Comparison of ENCODE assay signal across 9 cellular contexts in genomic region chr22:39808087-39808486, GRCh38.
DNase-seq lines count a peak whose midpoint lies in the region; ATAC-seq and TF ChIP-seq lines count a peak whose summit lies in the region.
"Had no signal": no experiment of that assay in that cellular context is flagged by ENCODE, and none has a peak within 500 bp of the region (broad histone marks: within the 10 kb centered on the region; RNA-seq: fewer than 3 reads in every experiment).

No MANE protein-coding gene starts in this region.

- H3K4me3 ChIP-seq in PC-3 (ENCODE audit: low read length): no peak overlapping the region

- H3K4me1 Mint-ChIP-seq in activated CD4-positive, alpha-beta T cell treated with anti-CD3 and anti-CD28 coated beads for 36 hours: peaks cover 30% of the 10 kb centered on the region
- peaks cover 31% of the 10 kb centered on the region for H3K4me1 Mint-ChIP-seq in activated CD4-positive, alpha-beta T cell treated with anti-CD3 and anti-CD28 coated beads, Interleukin-2, amount 10 ng/mL, durations not matched to agents 7 days and 5 days

- no peaks in the 10 kb centered on the region for H4K20me1 ChIP-seq in PC-3 (ENCODE audit: low read length)

- H3K4me1 ChIP-seq in PC-3 (ENCODE audit: insufficient read depth, low read length): no peaks in the 10 kb centered on the region

- H3K4me2 ChIP-seq in PC-3 (ENCODE audit: low read length): no peak overlapping the region

- ATAC-seq in activated CD4-positive, alpha-beta T cell treated with anti-CD3 and anti-CD28 coated beads for 36 hours: peak; percentile 30
- no peak for ATAC-seq in PC-3
- no peak for ATAC-seq in HG03354 (IDR thresholded peaks at IDR 0.05; ENCODE audit: poor library complexity, severe bottlenecking, unreplicated experiment)

- H3K9me3 ChIP-seq in PC-3 (ENCODE audit: low read length): no peaks in the 10 kb centered on the region

- no peaks in the 10 kb centered on the region for H3K36me3 Mint-ChIP-seq in activated CD4-positive, alpha-beta T cell treated with anti-CD3 and anti-CD28 coated beads for 36 hours (ENCODE audit: low read depth)
- no peaks in the 10 kb centered on the region for H3K36me3 Mint-ChIP-seq in activated CD4-positive, alpha-beta T cell treated with anti-CD3 and anti-CD28 coated beads, Interleukin-2, amount 10 ng/mL, durations not matched to agents 7 days and 5 days (ENCODE audit: low read depth)
- H3K36me3 Mint-ChIP-seq: CD8-positive, alpha-beta memory T cell had no signal

- no TSS peak for BruUV-seq in PC-3 (replicated peaks; lab: Mats Ljungman, UMichigan)

- H3K9me2 ChIP-seq in PC-3 (replicated peaks; ENCODE audit: low read length): no peaks in the 10 kb centered on the region

- H3K27me3 ChIP-seq in PC-3 (ENCODE audit: low read length): peaks cover 59% of the 10 kb centered on the region

- H3K4me3 Mint-ChIP-seq in activated CD4-positive, alpha-beta T cell treated with anti-CD3 and anti-CD28 coated beads for 36 hours: no peak overlapping the region
- H3K4me3 Mint-ChIP-seq in activated CD4-positive, alpha-beta T cell treated with anti-CD3 and anti-CD28 coated beads, Interleukin-2, amount 10 ng/mL, durations not matched to agents 7 days and 5 days: no peak overlapping the region
- H3K4me3 Mint-ChIP-seq: CD8-positive, alpha-beta memory T cell had no signal

- POLR2A ChIA-PET in activated CD4-positive, alpha-beta T cell treated with anti-CD3 and anti-CD28 coated beads for 36 hours (lab: Charles Lee): no interaction called here
- POLR2A ChIA-PET in activated CD4-positive, alpha-beta T cell treated with anti-CD3 and anti-CD28 coated beads, Interleukin-2, amount 10 ng/mL, durations not matched to agents 7 days and 5 days (lab: Charles Lee): no interaction called here
- POLR2A ChIA-PET in PC-3 (lab: Charles Lee; ENCODE audit: unreplicated experiment): no interaction called here

- H3K36me3 ChIP-seq in PC-3 (ENCODE audit: low read depth, low read length): no peaks in the 10 kb centered on the region; the same call in 1 of the 2 replicates

- H3K9ac ChIP-seq in PC-3 (ENCODE audit: low read length): no peak overlapping the region

- H2AFZ ChIP-seq in PC-3 (ENCODE audit: low read length): no peak overlapping the region

- peak; percentile 62 for DNase-seq in activated CD4-positive, alpha-beta T cell treated with anti-CD3 and anti-CD28 coated beads for 36 hours
- no peak for DNase-seq in activated CD4-positive, alpha-beta T cell treated with anti-CD3 and anti-CD28 coated beads, Interleukin-2, amount 10 ng/mL, durations not matched to agents 7 days and 5 days
- DNase-seq in PC-3 (peak; percentile 41), erythroblast (lab: John Stamatoyannopoulos, UW) (peak; percentile 60 to 68), NCI-H2107 (lab: John Stamatoyannopoulos, UW) (no peak), hepatic stellate cell (ENCODE audit: low spot score) (no peak)
- DNase-seq in stimulated activated CD8-positive, alpha-beta memory T cell treated with anti-CD3 and anti-CD28 coated beads, Interleukin-15, amount 100 ng/mL, for 48 hours (ENCODE audit: low read depth in 2 of 2): peak; percentile 8 to 14

- intact Hi-C loops in activated CD4-positive, alpha-beta T cell treated with anti-CD3 and anti-CD28 coated beads for 36 hours (cut with DNase I, micrococcal nuclease): no loop called here
- intact Hi-C loops in PC-3 (cut with micrococcal nuclease): no loop called here

- no peak for TF ChIP-seq POLR2A in erythroblast (IDR thresholded peaks at IDR 0.05; ENCODE audit: low read length)

- no peaks in the 10 kb centered on the region for H3K27me3 Mint-ChIP-seq in activated CD4-positive, alpha-beta T cell treated with anti-CD3 and anti-CD28 coated beads for 36 hours
- peaks cover 6% of the 10 kb centered on the region for H3K27me3 Mint-ChIP-seq in activated CD4-positive, alpha-beta T cell treated with anti-CD3 and anti-CD28 coated beads, Interleukin-2, amount 10 ng/mL, durations not matched to agents 7 days and 5 days

- peak; percentile 62 for TF ChIP-seq CTCF in PC-3 (conservative IDR thresholded peaks at IDR 0.05; ENCODE audit: low read depth, low read length)

- H3K27ac ChIP-seq in PC-3 (ENCODE audit: low read length): no peak overlapping the region

- no peaks in the 10 kb centered on the region for H3K79me2 ChIP-seq in PC-3 (ENCODE audit: low read length)

- CTCF ChIA-PET in activated CD4-positive, alpha-beta T cell treated with anti-CD3 and anti-CD28 coated beads for 36 hours (lab: Charles Lee): interaction anchor here (0.7 to 1.3 kb wide), 7 partner anchors 11 to 541 kb away, joined by 3 to 4 read pairs (median 3); no protein-coding TSS in a partner anchor
- CTCF ChIA-PET in activated CD4-positive, alpha-beta T cell treated with anti-CD3 and anti-CD28 coated beads, Interleukin-2, amount 10 ng/mL, durations not matched to agents 7 days and 5 days (lab: Charles Lee): interaction anchor here (1.0 kb wide), 1 partner anchor 12 kb away, joined by 3 read pairs; no protein-coding TSS in a partner anchor
- CTCF ChIA-PET in PC-3 (lab: Charles Lee): no interaction called here

- no peak overlapping the region for H3K27ac Mint-ChIP-seq in activated CD4-positive, alpha-beta T cell treated with anti-CD3 and anti-CD28 coated beads for 36 hours
- H3K27ac Mint-ChIP-seq in activated CD4-positive, alpha-beta T cell treated with anti-CD3 and anti-CD28 coated beads, Interleukin-2, amount 10 ng/mL, durations not matched to agents 7 days and 5 days: no peak overlapping the region
- H3K27ac Mint-ChIP-seq: CD8-positive, alpha-beta memory T cell had no signal

- H3F3A ChIP-seq in PC-3 (ENCODE audit: low read length, unreplicated experiment): no peaks in the 10 kb centered on the region

- H3K9me3 Mint-ChIP-seq in activated CD4-positive, alpha-beta T cell treated with anti-CD3 and anti-CD28 coated beads for 36 hours (ENCODE audit: low read depth): no peaks in the 10 kb centered on the region
- H3K9me3 Mint-ChIP-seq in activated CD4-positive, alpha-beta T cell treated with anti-CD3 and anti-CD28 coated beads, Interleukin-2, amount 10 ng/mL, durations not matched to agents 7 days and 5 days: peaks cover 3% of the 10 kb centered on the region

Comparison
In these comparisons a context has a peak if more than half of its experiments do, and no peak if none do; other contexts are left out.
1. DNase-seq: peak in activated CD4-positive, alpha-beta T cell treated with anti-CD3 and anti-CD28 coated beads for 36 hours (single experiment), PC-3 (single experiment), erythroblast (2 of 2) and stimulated activated CD8-positive, alpha-beta memory T cell treated with anti-CD3 and anti-CD28 coated beads, Interleukin-15, amount 100 ng/mL, for 48 hours (2 of 2); none in activated CD4-positive, alpha-beta T cell treated with anti-CD3 and anti-CD28 coated beads, Interleukin-2, amount 10 ng/mL, durations not matched to agents 7 days and 5 days (single experiment), NCI-H2107 (single experiment) and hepatic stellate cell (single experiment).